In genomic region chr7:135509589-135509838, GRCh38 we compare ENCODE assay signal across 8 cellular contexts. TPM values are rescaled to one million over a fixed set of nuclear protein-coding genes. Genes with fewer than 3 reads are reported as not detected.
DNase-seq lines count a peak whose midpoint lies in the region; TF ChIP-seq lines count a peak whose summit lies in the region.

No MANE protein-coding gene starts in this region.

- TF ChIP-seq CTCF in neural progenitor cell (IDR thresholded peaks at IDR 0.05) = no peak

- H3K79me2 ChIP-seq in neural progenitor cell (ENCODE audit: low read depth) = peaks cover 52% of the 10 kb centered on the region

- peaks cover 5% of the 10 kb centered on the region for H3F3A ChIP-seq in neural progenitor cell (ENCODE audit: low read depth)

- peak overlapping the region; percentile 91 to 99 (median 98) for H3K9ac ChIP-seq in BLaER1 treated with 17β-estradiol and CSF1 and Interleukin-3, amounts not matched to agents 10 nM and 100 nM
- H3K9ac ChIP-seq in endocrine pancreas (ENCODE audit: control insufficient read depth, insufficient read depth, low read length) (peak overlapping the region; percentile 74), neural progenitor cell (peak overlapping the region; percentile 98)

- H3K9me3 ChIP-seq in BLaER1 treated with 17β-estradiol and CSF1 and Interleukin-3, amounts not matched to agents 10 nM and 100 nM (replicated peaks in 1 of 11) = 0 out of 22 replicates have a peak, but pooled peaks cover 0 to 4% (median 0%) of the 10 kb centered on the region in 11 experiments
- H3K9me3 ChIP-seq in MG63 = no peaks in the 10 kb centered on the region
- no peaks in the 10 kb centered on the region for H3K9me3 ChIP-seq in endocrine pancreas (ENCODE audit: control insufficient read depth, low read length)
- H3K9me3 ChIP-seq in neural progenitor cell (ENCODE audit: low read depth) = no peaks in the 10 kb centered on the region

- peaks cover 8 to 32% (median 24%) of the 10 kb centered on the region in 10 experiments for H3K4me1 ChIP-seq in BLaER1 treated with 17β-estradiol and CSF1 and Interleukin-3, amounts not matched to agents 10 nM and 100 nM
- H3K4me1 ChIP-seq in endocrine pancreas (ENCODE audit: control insufficient read depth, insufficient read depth, low read length) (peaks cover 17% of the 10 kb centered on the region), neural progenitor cell (peaks cover 17% of the 10 kb centered on the region)

- DNase-seq in MG63 (no peak), neural progenitor cell (ENCODE audit: low spot score) (no peak), NCI-H510A treated with DMSO at 0.1 percent for 48 hours (lab: John Stamatoyannopoulos, UW) (no peak), NCI-H82 treated with DMSO at 0.1 percent for 48 hours (lab: John Stamatoyannopoulos, UW; ENCODE audit: unreplicated experiment) (no peak), NCI-H526 treated with DMSO at 0.1 percent for 48 hours (lab: John Stamatoyannopoulos, UW) (no peak), DMS153 (lab: John Stamatoyannopoulos, UW) (no peak)

- peak overlapping the region; percentile 80 to 100 (median 88) for H3K4me3 ChIP-seq in BLaER1 treated with 17β-estradiol and CSF1 and Interleukin-3, amounts not matched to agents 10 nM and 100 nM
- H3K4me3 ChIP-seq in MG63 (peak overlapping the region; percentile 81), endocrine pancreas (ENCODE audit: control insufficient read depth, insufficient read depth, low read length) (peak overlapping the region; percentile 82), neural progenitor cell (peak overlapping the region; percentile 80)

- H4K20me1 ChIP-seq in BLaER1 treated with 17β-estradiol and CSF1 and Interleukin-3, amounts not matched to agents 10 nM and 100 nM = peaks cover 8 to 50% (median 40%) of the 10 kb centered on the region in 11 experiments; a peak in 18 of 22 replicates
- H4K20me1 ChIP-seq in neural progenitor cell (ENCODE audit: low read depth) = peaks cover 36% of the 10 kb centered on the region

- peak overlapping the region; percentile 76 to 98 (median 91) for H3K4me2 ChIP-seq in BLaER1 treated with 17β-estradiol and CSF1 and Interleukin-3, amounts not matched to agents 10 nM and 100 nM
- peak overlapping the region; percentile 88 for H3K4me2 ChIP-seq in neural progenitor cell

- H3K36me3 ChIP-seq in BLaER1 treated with 17β-estradiol and CSF1 and Interleukin-3, amounts not matched to agents 10 nM and 100 nM = peaks cover 4 to 10% (median 8%) of the 10 kb centered on the region in 11 experiments; a peak in 16 of 22 replicates
- H3K36me3 ChIP-seq in MG63 (no peaks in the 10 kb centered on the region), endocrine pancreas (ENCODE audit: control insufficient read depth, insufficient read depth, low read length) (no peaks in the 10 kb centered on the region), neural progenitor cell (no peaks in the 10 kb centered on the region)

- no peak overlapping the region for H3K27ac Mint-ChIP-seq in neural progenitor cell

- no peaks in the 10 kb centered on the region for H3K27me3 ChIP-seq in BLaER1 treated with 17β-estradiol and CSF1 and Interleukin-3, amounts not matched to agents 10 nM and 100 nM
- H3K27me3 ChIP-seq in MG63 (no peaks in the 10 kb centered on the region), endocrine pancreas (ENCODE audit: control insufficient read depth, insufficient read depth, low read length) (no peaks in the 10 kb centered on the region), neural progenitor cell (peaks cover 8% of the 10 kb centered on the region)

- no peaks in the 10 kb centered on the region for H3K9me3 Mint-ChIP-seq in neural progenitor cell

- H3K4me3 Mint-ChIP-seq in neural progenitor cell = no peak overlapping the region

- H3K27ac ChIP-seq in BLaER1 treated with 17β-estradiol and CSF1 and Interleukin-3, amounts not matched to agents 10 nM and 100 nM = peak overlapping the region; percentile 87 to 97 (median 94)
- H3K27ac ChIP-seq in neural progenitor cell = peak overlapping the region; percentile 98

- peaks cover 16% of the 10 kb centered on the region for H3K4me1 Mint-ChIP-seq in neural progenitor cell

- H3K27me3 Mint-ChIP-seq in neural progenitor cell (ENCODE audit: insufficient read depth, low read depth) = no peaks in the 10 kb centered on the region

- peak overlapping the region; percentile 88 for H2AFZ ChIP-seq in neural progenitor cell (replicated peaks)

- peaks cover 3% of the 10 kb centered on the region for H3K36me3 Mint-ChIP-seq in neural progenitor cell

RNA-seq across cellular contexts. Expression of gene CNOT4, which starts 0.4 kb away (rescaled TPM):
- 0.59 and 1.7 TPM in 2 replicates for total RNA-seq in MG63 (2014; rRNA removed; shearing (Covaris generic); ENCODE audit: low replicate concordance)
- total RNA-seq in neural progenitor cell (ENCODE audit: low replicate concordance) = 19.1 and 21.4 TPM in 2 replicates

RNA-seq across cellular contexts. Expression of gene NUP205, which starts 48.2 kb away (rescaled TPM):
- total RNA-seq in MG63 (2014; rRNA removed; shearing (Covaris generic); ENCODE audit: low replicate concordance) = 27.5 and 28.4 TPM in 2 replicates
- 158 and 183 TPM in 2 replicates for total RNA-seq in neural progenitor cell (ENCODE audit: low replicate concordance)
